ENCODE assay signal across 8 cellular contexts in genomic region chr21:46323227-46323709, GRCh38. TPM values are rescaled to one million over a fixed set of nuclear protein-coding genes. Genes with fewer than 3 reads are reported as not detected.
DNase-seq lines count a peak whose midpoint lies in the region; ATAC-seq, FAIRE-seq and TF ChIP-seq lines count a peak whose summit lies in the region.

No MANE protein-coding gene starts in this region.

- H3K36me3 ChIP-seq in PC-9 (ENCODE audit: low read depth) (no peaks in the 10 kb centered on the region), endothelial cell of umbilical vein (ENCODE audit: control insufficient read depth in 2 of 2, extremely low read depth in 1 of 2, insufficient read depth in 2 of 2, low read length in 2 of 2) (peaks cover 0 to 2% of the 10 kb centered on the region in 2 experiments), neutrophil (peaks cover 4% of the 10 kb centered on the region)

- peak overlapping the region; percentile 98 for H3K4me3 ChIP-seq in PC-9
- H3K4me3 ChIP-seq in endothelial cell of umbilical vein (replicated peaks in 1 of 3; ENCODE audit: insufficient read depth in 1 of 3, low read depth in 1 of 3, low read length in 3 of 3) = peak overlapping the region; percentile 60 to 86 (median 66)
- H3K4me3 ChIP-seq in neutrophil (ENCODE audit: low read depth in 1 of 2, low read length in 1 of 2) = peak overlapping the region; percentile 96 to 100

- H3K27me3 ChIP-seq in PC-9 (ENCODE audit: insufficient read depth, low read depth) = no peaks in the 10 kb centered on the region
- no peaks in the 10 kb centered on the region for H3K27me3 ChIP-seq in endothelial cell of umbilical vein (ENCODE audit: control insufficient read depth in 2 of 2, insufficient read depth in 2 of 2, low read length in 2 of 2)
- H3K27me3 ChIP-seq in neutrophil = no peaks in the 10 kb centered on the region

- CTCF ChIA-PET in PC-9 (lab: Charles Lee) (no interaction called here), endothelial cell of umbilical vein (lab: Charles Lee) (interaction anchor here (0.9 to 1.8 kb wide), 5 partner anchors 10 to 180 kb away, joined by 3 to 7 read pairs (median 3); partner anchors contain the start of gene YBEY)

- dilution Hi-C loops in endothelial cell of umbilical vein (cut with MboI; ENCODE audit: extremely low pct_ligation_motif_present, low sequenced_read_pairs) = no loop called here

- POLR2A ChIA-PET in PC-9 (lab: Charles Lee; ENCODE audit: unreplicated experiment) = interaction anchor here (0.6 kb wide), 1 partner anchor 985 kb away, joined by 5 read pairs; no protein-coding TSS in a partner anchor
- POLR2A ChIA-PET in endothelial cell of umbilical vein (lab: Charles Lee) = interaction anchor here (1.4 kb wide), 1 partner anchor 38 kb away, joined by 3 read pairs; the partner anchor contains the start of gene MCM3AP

- H3K9me2 ChIP-seq in PC-9 (ENCODE audit: insufficient read depth) = no peaks in the 10 kb centered on the region

- H3K27ac ChIP-seq in PC-9 (no peak overlapping the region), endothelial cell of umbilical vein (ENCODE audit: insufficient read depth, low read depth, low read length) (peak overlapping the region; percentile 61), neutrophil (peak overlapping the region; percentile 94)

- H3K4me2 ChIP-seq in PC-9 (peak overlapping the region; percentile 89), endothelial cell of umbilical vein (ENCODE audit: insufficient read depth, low read length) (peak overlapping the region; percentile 93)

- peaks cover 16% of the 10 kb centered on the region for H3K4me1 ChIP-seq in PC-9 (replicated peaks; ENCODE audit: insufficient read depth)
- peaks cover 29% of the 10 kb centered on the region for H3K4me1 ChIP-seq in endothelial cell of umbilical vein (ENCODE audit: control insufficient read depth, extremely low read depth, insufficient read depth, low read length)
- H3K4me1 ChIP-seq in neutrophil (ENCODE audit: control insufficient read depth in 1 of 2, insufficient read depth in 1 of 2, low read depth in 1 of 2, low read length in 1 of 2) = peaks cover 47 to 49% of the 10 kb centered on the region in 2 experiments

- BruUV-seq in PC-9 (replicated peaks; lab: Mats Ljungman, UMichigan) = TSS peak; percentile 53
- TSS peak; percentile 53 for BruUV-seq in endothelial cell of umbilical vein (replicated peaks; lab: Mats Ljungman, UMichigan)

- H3K9ac ChIP-seq in endothelial cell of umbilical vein (replicated peaks; ENCODE audit: extremely low read depth, insufficient read depth, low read length) = peak overlapping the region; percentile 88

- peaks cover 59% of the 10 kb centered on the region for H3K79me2 ChIP-seq in PC-9 (ENCODE audit: low read depth)
- peaks cover 54% of the 10 kb centered on the region for H3K79me2 ChIP-seq in endothelial cell of umbilical vein (ENCODE audit: control insufficient read depth, insufficient read depth, low read length)

- TF ChIP-seq POLR2A in endothelial cell of umbilical vein (IDR thresholded peaks at IDR 0.05; ENCODE audit: low read depth, low read length) = no peak

- H3F3A ChIP-seq in PC-9 (ENCODE audit: insufficient read depth, low read depth) = peaks cover 8% of the 10 kb centered on the region; the same call in 1 of the 2 replicates

- TF ChIP-seq CTCF in PC-9 (conservative IDR thresholded peaks at IDR 0.05) = no peak
- TF ChIP-seq CTCF in endothelial cell of umbilical vein (IDR thresholded peaks at IDR 0.05; ENCODE audit: extremely low read depth in 1 of 2, insufficient read depth in 1 of 2, low read depth in 1 of 2, low read length in 2 of 2) = no peak
- TF ChIP-seq CTCF in neutrophil (IDR thresholded peaks at IDR 0.05) = no peak

- DNase-seq in CMK (ENCODE audit: low read depth) = peak; percentile 20
- DNase-seq in PC-9 = no peak
- no peak for DNase-seq in endothelial cell of umbilical vein (ENCODE audit: low read depth, low spot score)
- no peak for DNase-seq in NCI-H226
- DNase-seq in cerebellum (ENCODE audit: low spot score) = no peak
- no peak for DNase-seq in cortex of kidney (lab: John Stamatoyannopoulos, UW)

- no peak for FAIRE-seq in endothelial cell of umbilical vein (lab: Jason Lieb, UNC)

- H4K20me1 ChIP-seq in PC-9 (ENCODE audit: insufficient read depth) = no peaks in the 10 kb centered on the region
- H4K20me1 ChIP-seq in endothelial cell of umbilical vein (replicated peaks; ENCODE audit: control insufficient read depth, extremely low read depth, insufficient read depth, low read length) = no peaks in the 10 kb centered on the region

- no peaks in the 10 kb centered on the region for H3K9me3 ChIP-seq in PC-9 (ENCODE audit: insufficient read depth, low read depth)
- no peaks in the 10 kb centered on the region for H3K9me3 ChIP-seq in endothelial cell of umbilical vein (replicated peaks; ENCODE audit: control insufficient read depth, insufficient read depth, low read length)
- no peaks in the 10 kb centered on the region for H3K9me3 ChIP-seq in neutrophil

- peak; percentile 1 for ATAC-seq in GM21526 (IDR thresholded peaks at IDR 0.05; ENCODE audit: low FRiP score, unreplicated experiment)

- peak overlapping the region; percentile 78 for H2AFZ ChIP-seq in PC-9
- peak overlapping the region; percentile 10 for H2AFZ ChIP-seq in endothelial cell of umbilical vein (ENCODE audit: low read depth, low read length)

- intact Hi-C loops in PC-9 (cut with micrococcal nuclease; ENCODE audit: unreplicated experiment) = no loop called here
- intact Hi-C loops in endothelial cell of umbilical vein (cut with micrococcal nuclease) = loop anchor here (1.0 to 5.0 kb wide), 2 partner anchors 37 to 181 kb away; partner anchors contain the start of gene YBEY

- no peaks in the 10 kb centered on the region for H3K9me1 ChIP-seq in endothelial cell of umbilical vein (replicated peaks; ENCODE audit: control insufficient read depth, extremely low read depth, insufficient read depth, low read length)

TF ChIP-seq in endothelial cell of umbilical vein, 7 proteins besides CTCF, POLR2A, EP300 and RAD21:
- TF ChIP-seq EZH2 (IDR thresholded peaks at IDR 0.05; ENCODE audit: borderline replicate concordance, low read depth, low read length, severe bottlenecking) = no peak
- TF ChIP-seq MAX (IDR thresholded peaks at IDR 0.05; ENCODE audit: insufficient read depth, insufficient read length) = no peak
- TF ChIP-seq POLR2AphosphoS5 (IDR thresholded peaks at IDR 0.05; ENCODE audit: insufficient read depth, low read depth, low read length) = no peak
- no peak for TF ChIP-seq MYC (IDR thresholded peaks at IDR 0.05; ENCODE audit: low read depth, low read length)
- TF ChIP-seq GATA2 (IDR thresholded peaks at IDR 0.05; ENCODE audit: insufficient read depth, insufficient read length, low read depth, low read length) = no peak
- no peak for TF ChIP-seq JUN (IDR thresholded peaks at IDR 0.05; ENCODE audit: borderline replicate concordance, insufficient read depth, insufficient read length, low read depth)
- TF ChIP-seq FOS (IDR thresholded peaks at IDR 0.05; ENCODE audit: borderline replicate concordance, insufficient read depth, low read length) = no peak

RNA-seq across cellular contexts. Expression of gene C21orf58, which starts 0.4 kb away (rescaled TPM):
- total RNA-seq in PC-9 (2021) (28.9 and 30.7 TPM in 2 replicates), endothelial cell of umbilical vein (19.3 and 24.3 TPM in 2 replicates), cerebellum (10.7 TPM)
- 6.0 and 7.4 TPM in 2 replicates for polyA plus RNA-seq in endothelial cell of umbilical vein
- polyA plus RNA-seq in endothelial cell of umbilical vein (2011; cell fraction: cytosol; rRNA removed) = 4.5 and 5.7 TPM in 2 replicates
- polyA plus RNA-seq in endothelial cell of umbilical vein (2011; cell fraction: nucleus; rRNA removed) = 33.4 and 39.1 TPM in 2 replicates
- 2.1 and 3.8 TPM in 2 replicates for polyA plus RNA-seq in endothelial cell of umbilical vein (2012)
- 7.3 and 8.3 TPM in 2 replicates for polyA minus RNA-seq in endothelial cell of umbilical vein
- 16.8 TPM for polyA minus RNA-seq in endothelial cell of umbilical vein (2011; cell fraction: cytosol; rRNA and poly(A)+ RNA removed)
- polyA minus RNA-seq in endothelial cell of umbilical vein (2011; cell fraction: nucleus; rRNA and poly(A)+ RNA removed) = 14.3 and 20.3 TPM in 2 replicates

RNA-seq across cellular contexts. Expression of gene PCNT, which starts 0.7 kb away (rescaled TPM):
- total RNA-seq in PC-9 (2021) (33.4 and 33.6 TPM in 2 replicates), endothelial cell of umbilical vein (38.5 and 49.5 TPM in 2 replicates), cerebellum (37.7 TPM)
- polyA plus RNA-seq in endothelial cell of umbilical vein = 9.5 and 9.6 TPM in 2 replicates
- polyA plus RNA-seq in endothelial cell of umbilical vein (2011; cell fraction: cytosol; rRNA removed) = 11.7 and 13.9 TPM in 2 replicates
- polyA plus RNA-seq in endothelial cell of umbilical vein (2011; cell fraction: nucleus; rRNA removed) = 71.0 and 95.6 TPM in 2 replicates
- 13.5 and 18.4 TPM in 2 replicates for polyA plus RNA-seq in endothelial cell of umbilical vein (2012)
- 44.0 and 55.1 TPM in 2 replicates for polyA minus RNA-seq in endothelial cell of umbilical vein
- polyA minus RNA-seq in endothelial cell of umbilical vein (2011; cell fraction: cytosol; rRNA and poly(A)+ RNA removed) = 16.3 TPM
- polyA minus RNA-seq in endothelial cell of umbilical vein (2011; cell fraction: nucleus; rRNA and poly(A)+ RNA removed) = 33.8 and 34.3 TPM in 2 replicates

RNA-seq across cellular contexts. Expression of gene YBEY, which starts 37.1 kb away (rescaled TPM):
- total RNA-seq in PC-9 (2021) = 13.8 and 17.3 TPM in 2 replicates
- 6.1 and 10.5 TPM in 2 replicates for total RNA-seq in endothelial cell of umbilical vein
- 12.4 and 15.3 TPM in 2 replicates for polyA plus RNA-seq in endothelial cell of umbilical vein
- 16.5 and 16.8 TPM in 2 replicates for polyA plus RNA-seq in endothelial cell of umbilical vein (2011; cell fraction: cytosol; rRNA removed)
- 7.9 and 12.4 TPM in 2 replicates for polyA plus RNA-seq in endothelial cell of umbilical vein (2011; cell fraction: nucleus; rRNA removed)
- 14.5 and 15.6 TPM in 2 replicates for polyA plus RNA-seq in endothelial cell of umbilical vein (2012)
- 3.4 and 5.9 TPM in 2 replicates for polyA minus RNA-seq in endothelial cell of umbilical vein
- 6.9 TPM for polyA minus RNA-seq in endothelial cell of umbilical vein (2011; cell fraction: cytosol; rRNA and poly(A)+ RNA removed)
- polyA minus RNA-seq in endothelial cell of umbilical vein (2011; cell fraction: nucleus; rRNA and poly(A)+ RNA removed) = 3.9 and 5.0 TPM in 2 replicates
- 13.4 TPM for total RNA-seq in cerebellum

RNA-seq across cellular contexts. Expression of gene MCM3AP, which starts 37.9 kb away (rescaled TPM):
- total RNA-seq in PC-9 (2021) (57.8 and 69.6 TPM in 2 replicates), endothelial cell of umbilical vein (106 and 115 TPM in 2 replicates), cerebellum (77.6 TPM)
- 35.4 and 37.9 TPM in 2 replicates for polyA plus RNA-seq in endothelial cell of umbilical vein
- 32.3 and 32.9 TPM in 2 replicates for polyA plus RNA-seq in endothelial cell of umbilical vein (2011; cell fraction: cytosol; rRNA removed)
- 175 and 178 TPM in 2 replicates for polyA plus RNA-seq in endothelial cell of umbilical vein (2011; cell fraction: nucleus; rRNA removed)
- polyA plus RNA-seq in endothelial cell of umbilical vein (2012) = 58.8 and 60.0 TPM in 2 replicates
- 64.6 and 78.3 TPM in 2 replicates for polyA minus RNA-seq in endothelial cell of umbilical vein
- polyA minus RNA-seq in endothelial cell of umbilical vein (2011; cell fraction: cytosol; rRNA and poly(A)+ RNA removed) = 54.2 TPM
- polyA minus RNA-seq in endothelial cell of umbilical vein (2011; cell fraction: nucleus; rRNA and poly(A)+ RNA removed) = 117 and 125 TPM in 2 replicates
